22 cellular contexts compared by ENCODE assay signal in genomic region chr14:57487771-57488170, GRCh38. TPM values are rescaled to one million over a fixed set of nuclear protein-coding genes. Genes with fewer than 3 reads are reported as not detected.
DNase-seq lines count a peak whose midpoint lies in the region; ATAC-seq, FAIRE-seq and TF ChIP-seq lines count a peak whose summit lies in the region.
"Had no signal": no experiment of that assay in that cellular context is flagged by ENCODE, and none has a peak within 500 bp of the region (broad histone marks: within the 10 kb centered on the region; RNA-seq: fewer than 3 reads in every experiment).

No MANE protein-coding gene starts in this region.

- TF ChIP-seq EP300 in transverse colon (IDR thresholded peaks at IDR 0.05; ENCODE audit: low read depth), result no peak

- intact Hi-C loops in transverse colon (cut with DNase I; ENCODE audit: low total_unique reads), result loop anchor here (10.0 kb wide), 1 partner anchor 587 kb away; no protein-coding TSS in a partner anchor
- intact Hi-C loops in aorta (cut with DNase I), result loop anchor here (1.0 to 5.0 kb wide), 2 partner anchors 585 kb away; no protein-coding TSS in a partner anchor

- no peaks in the 10 kb centered on the region for H3K4me1 Mint-ChIP-seq in T-cell
- H3K4me1 Mint-ChIP-seq: activated B cell treated with CpG ODN at 0.5 μM for 24 hours; activated naive CD8-positive, alpha-beta T cell treated with anti-CD3 and anti-CD28 coated beads, Interleukin-2, amount 50 U/mL, for 24 hours had no signal

- no peak for TF ChIP-seq CTCF in transverse colon (IDR thresholded peaks at IDR 0.05)

- in situ Hi-C loops in transverse colon (cut with MboI; ENCODE audit: low pct_ligation_motif_present in 1 of 4, low pct_unique_long_range_greater_than_20kb in 1 of 4, low sequenced_read_pairs in 3 of 4), result loop anchor here (10.0 to 25.0 kb wide), 2 partner anchors 575 to 577 kb away; no protein-coding TSS in a partner anchor

- H3K4me3 ChIP-seq in transverse colon (no peak overlapping the region), aorta (ENCODE audit: low read length in 2 of 2) (no peak overlapping the region)
- H3K4me3 ChIP-seq: skin epidermis, thoracic aorta had no signal

- no peaks in the 10 kb centered on the region for H3K36me3 Mint-ChIP-seq in T-cell

- no peaks in the 10 kb centered on the region for H3K36me3 ChIP-seq in transverse colon
- H3K36me3 ChIP-seq in aorta (ENCODE audit: control insufficient read depth in 1 of 2, insufficient read depth in 2 of 2, low read length in 1 of 2), result no peaks in the 10 kb centered on the region
- H3K36me3 ChIP-seq: thoracic aorta had no signal

- no peak for TF ChIP-seq POLR2A in transverse colon (IDR thresholded peaks at IDR 0.05)

- H3K27me3 ChIP-seq in transverse colon, result no peaks in the 10 kb centered on the region
- H3K27me3 ChIP-seq in aorta (ENCODE audit: control insufficient read depth in 1 of 2, insufficient read depth in 2 of 2, low read length in 1 of 2), result no peaks in the 10 kb centered on the region

- H3K4me3 Mint-ChIP-seq in T-cell, result no peak overlapping the region
- H3K4me3 Mint-ChIP-seq: activated B cell treated with CpG ODN at 0.5 μM for 24 hours; activated naive CD8-positive, alpha-beta T cell treated with anti-CD3 and anti-CD28 coated beads, Interleukin-2, amount 50 U/mL, for 24 hours had no signal

- peak; percentile 66 for FAIRE-seq in HTR-8/SVneo (lab: Jason Lieb, UNC)

- ATAC-seq in T-cell (replicated peaks in 1 of 4) (no peak), aorta (ENCODE audit: low FRiP score) (no peak)
- ATAC-seq: activated naive CD8-positive, alpha-beta T cell treated with anti-CD3 and anti-CD28 coated beads, Interleukin-2, amount 50 U/mL, for 24 hours; left colon had no signal

- no peaks in the 10 kb centered on the region for H3K9me3 Mint-ChIP-seq in T-cell
- H3K9me3 Mint-ChIP-seq: activated naive CD8-positive, alpha-beta T cell treated with anti-CD3 and anti-CD28 coated beads, Interleukin-2, amount 50 U/mL, for 24 hours had no signal

- peaks cover 0 to 13% of the 10 kb centered on the region in 2 donors for H3K27me3 Mint-ChIP-seq in T-cell

- H3K9me3 ChIP-seq in transverse colon, result no peaks in the 10 kb centered on the region
- no peaks in the 10 kb centered on the region for H3K9me3 ChIP-seq in aorta (ENCODE audit: control insufficient read depth, low read length)
- H3K9me3 ChIP-seq: thoracic aorta had no signal

- DNase-seq in EH (ENCODE audit: low read depth), result peak; percentile 32
- no peak for DNase-seq in HTR-8/SVneo (ENCODE audit: insufficient read length, low spot score)
- DNase-seq in cerebellar cortex (ENCODE audit: low spot score), result peak; percentile 69
- peak; percentile 31 for DNase-seq in non-pigmented ciliary epithelial cell (ENCODE audit: low read depth)
- DNase-seq in transverse colon, result no peak
- DNase-seq in epidermal melanocyte (ENCODE audit: insufficient read length, low spot score), result no peak
- no peak for DNase-seq in T-cell
- no peak for DNase-seq in aorta
- DNase-seq: activated B cell treated with CpG ODN at 0.5 μM for 24 hours; activated naive CD8-positive, alpha-beta T cell treated with anti-CD3 and anti-CD28 coated beads, Interleukin-2, amount 50 U/mL, for 24 hours; central memory CD4-positive, alpha-beta T cell; effector CD8-positive, alpha-beta T cell; H7; left colon; NCI-H1417; stimulated activated CD4-positive, alpha-beta T cell treated with anti-CD3 and anti-CD28 coated beads, Interleukin-4, amount 100 ng/mL, for 24 hours had no signal

- 66% methylated on average over 1 of the region's 1 CpG; no CpG with 5 or more reads in 1 of the 2 donors for WGBS in transverse colon (ENCODE audit: low coverage in 1 of 2), 2 donors
- 38 to 46% methylated on average over 1 of the region's 1 CpG for WGBS in aorta, 2 donors

- CTCF ChIA-PET in T-cell (lab: Charles Lee), result no interaction called here

- no peak overlapping the region for H3K27ac ChIP-seq in transverse colon
- no peak overlapping the region for H3K27ac ChIP-seq in aorta (ENCODE audit: low read depth in 1 of 2, low read length in 2 of 2)
- H3K27ac ChIP-seq: skin epidermis, thoracic aorta had no signal

- H3K4me1 ChIP-seq in transverse colon, result no peaks in the 10 kb centered on the region
- no peaks in the 10 kb centered on the region for H3K4me1 ChIP-seq in aorta (ENCODE audit: control insufficient read depth in 1 of 2, insufficient read depth in 2 of 2, low read length in 2 of 2)

- H3K27ac Mint-ChIP-seq in T-cell, result no peak overlapping the region
- H3K27ac Mint-ChIP-seq: activated B cell treated with CpG ODN at 0.5 μM for 24 hours; activated naive CD8-positive, alpha-beta T cell treated with anti-CD3 and anti-CD28 coated beads, Interleukin-2, amount 50 U/mL, for 24 hours had no signal

- POLR2A ChIA-PET in T-cell (lab: Charles Lee), result no interaction called here

RNA-seq across cellular contexts. Expression of gene CCDC198, which starts 5.9 kb away (rescaled TPM):
- not detected for total RNA-seq in transverse colon
- total RNA-seq in T-cell, result not detected
- total RNA-seq in aorta, result not detected
- polyA plus RNA-seq in aorta, result not detected
- total RNA-seq: activated B cell treated with CpG ODN at 0.5 μM for 24 hours, H7, left colon, LHCN-M2, osteocyte, RPMI7951, thoracic aorta had no signal
- polyA plus RNA-seq: BJ had no signal

Comparison
In these comparisons a context has a peak if more than half of its experiments do, and no peak if none do; other contexts are left out.
1. DNase-seq: peak in EH (single experiment), cerebellar cortex (single experiment) and non-pigmented ciliary epithelial cell (single experiment); none in HTR-8/SVneo (single experiment), transverse colon (single experiment), epidermal melanocyte (single experiment), T-cell (0 of 34) and aorta (0 of 2).